ENCODE assay signal across 26 cellular contexts in the genomic region with DNA sequence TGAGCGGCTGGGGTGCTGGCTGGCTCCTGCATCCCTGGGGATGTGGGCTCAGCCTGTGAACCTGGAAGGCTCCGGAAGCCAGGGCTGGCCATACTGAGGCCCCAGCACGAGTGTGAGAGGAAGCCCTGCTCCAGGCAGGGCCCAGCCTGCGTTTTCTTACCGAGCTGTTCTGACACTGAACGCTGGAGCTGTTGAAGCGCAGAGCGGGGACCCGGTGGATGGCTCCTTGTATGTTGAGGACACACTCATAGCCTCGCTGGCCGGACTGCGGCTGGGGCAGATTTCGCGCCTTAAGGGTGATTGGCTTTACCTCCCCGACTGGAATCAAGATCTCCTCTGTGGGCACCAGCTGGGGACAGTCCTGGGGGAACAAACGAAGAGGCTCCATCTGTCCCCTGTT.
"Had no signal": no experiment of that assay in that cellular context is flagged by ENCODE, and none has a peak within 500 bp of the region (broad histone marks: within the 10 kb centered on the region; RNA-seq: fewer than 3 reads in every experiment).

No MANE protein-coding gene starts in this region.

- H3K9me3 Mint-ChIP-seq: activated B cell treated with CpG ODN at 0.5 μM for 24 hours; activated CD4-positive, alpha-beta T cell treated with anti-CD3 and anti-CD28 coated beads, Interleukin-2, amount 10 ng/mL, durations not matched to agents 24 days and 14 days; activated naive CD4-positive, alpha-beta T cell treated with anti-CD3 and anti-CD28 coated beads, Interleukin-2, amount 50 U/mL, for 24 hours; activated T-cell treated with anti-CD3 and anti-CD28 coated beads, Interleukin-2, amount 50 U/mL, for 24 hours; activated T-helper 1 cell treated with anti-CD3 and anti-CD28 coated beads, Interleukin-12 subunit alpha, Interleukin-12 subunit beta, Interleukin-2, Interleukin-4 antibody, amounts not matched to agents 30 ng/mL and 10 ng/mL and 1 ng/mL, durations not matched to agents 14 hours and 24 hours and 36 hours; T-helper 1 cell treated with Interleukin-12 subunit alpha and Interleukin-12 subunit beta and Interleukin-4 antibody, amounts not matched to agents 30 μg/mL and 1 μg/mL, for 36 hours had no signal

- ATAC-seq: activated CD8-positive, alpha-beta memory T cell treated with anti-CD3 and anti-CD28 coated beads, Interleukin-2, amount 10 ng/mL, durations not matched to agents 7 days and 5 days; SK-N-SH treated with all-trans-retinoic acid at 6 μM for 48 hours had no signal

- H3K9me3 ChIP-seq: Peyer's patch, SJSA1 had no signal

- H3K27ac Mint-ChIP-seq: activated B cell treated with CpG ODN at 0.5 μM for 24 hours; activated CD4-positive, alpha-beta T cell treated with anti-CD3 and anti-CD28 coated beads, Interleukin-2, amount 10 ng/mL, durations not matched to agents 24 days and 14 days; activated CD8-positive, alpha-beta memory T cell treated with anti-CD3 and anti-CD28 coated beads, Interleukin-2, amount 10 ng/mL, durations not matched to agents 7 days and 5 days; activated naive CD4-positive, alpha-beta T cell treated with anti-CD3 and anti-CD28 coated beads, Interleukin-2, amount 50 U/mL, for 24 hours; activated T-cell treated with anti-CD3 and anti-CD28 coated beads, Interleukin-2, amount 50 U/mL, for 24 hours; activated T-helper 1 cell treated with anti-CD3 and anti-CD28 coated beads, Interleukin-12 subunit alpha, Interleukin-12 subunit beta, Interleukin-2, Interleukin-4 antibody, amounts not matched to agents 30 ng/mL and 10 ng/mL and 1 ng/mL, durations not matched to agents 14 hours and 24 hours and 36 hours; T-helper 1 cell treated with Interleukin-12 subunit alpha and Interleukin-12 subunit beta and Interleukin-4 antibody, amounts not matched to agents 30 μg/mL and 1 μg/mL, for 36 hours had no signal

- H3K27ac ChIP-seq: Peyer's patch, SJSA1 had no signal

- H3K27me3 Mint-ChIP-seq: activated B cell treated with CpG ODN at 0.5 μM for 24 hours; activated CD4-positive, alpha-beta T cell treated with anti-CD3 and anti-CD28 coated beads, Interleukin-2, amount 10 ng/mL, durations not matched to agents 24 days and 14 days; activated CD8-positive, alpha-beta memory T cell treated with anti-CD3 and anti-CD28 coated beads, Interleukin-2, amount 10 ng/mL, durations not matched to agents 7 days and 5 days; activated naive CD4-positive, alpha-beta T cell treated with anti-CD3 and anti-CD28 coated beads, Interleukin-2, amount 50 U/mL, for 24 hours; activated T-cell treated with anti-CD3 and anti-CD28 coated beads, Interleukin-2, amount 50 U/mL, for 24 hours had no signal

- H3K4me3 Mint-ChIP-seq: activated B cell treated with CpG ODN at 0.5 μM for 24 hours; activated CD4-positive, alpha-beta T cell treated with anti-CD3 and anti-CD28 coated beads, Interleukin-2, amount 10 ng/mL, durations not matched to agents 24 days and 14 days; activated CD8-positive, alpha-beta memory T cell treated with anti-CD3 and anti-CD28 coated beads, Interleukin-2, amount 10 ng/mL, durations not matched to agents 7 days and 5 days; activated naive CD4-positive, alpha-beta T cell treated with anti-CD3 and anti-CD28 coated beads, Interleukin-2, amount 50 U/mL, for 24 hours; activated T-cell treated with anti-CD3 and anti-CD28 coated beads, Interleukin-2, amount 50 U/mL, for 24 hours; activated T-helper 1 cell treated with anti-CD3 and anti-CD28 coated beads, Interleukin-12 subunit alpha, Interleukin-12 subunit beta, Interleukin-2, Interleukin-4 antibody, amounts not matched to agents 30 ng/mL and 10 ng/mL and 1 ng/mL, durations not matched to agents 14 hours and 24 hours and 36 hours; T-helper 1 cell treated with Interleukin-12 subunit alpha and Interleukin-12 subunit beta and Interleukin-4 antibody, amounts not matched to agents 30 μg/mL and 1 μg/mL, for 36 hours had no signal

- H3K36me3 Mint-ChIP-seq: activated CD8-positive, alpha-beta memory T cell treated with anti-CD3 and anti-CD28 coated beads, Interleukin-2, amount 10 ng/mL, durations not matched to agents 7 days and 5 days; activated naive CD4-positive, alpha-beta T cell treated with anti-CD3 and anti-CD28 coated beads, Interleukin-2, amount 50 U/mL, for 24 hours had no signal

- DNase-seq: activated B cell treated with CpG ODN at 0.5 μM for 24 hours; activated CD4-positive, alpha-beta T cell treated with anti-CD3 and anti-CD28 coated beads for 1 hour; activated CD4-positive, alpha-beta T cell treated with anti-CD3 and anti-CD28 coated beads, Interleukin-2, amount 10 ng/mL, durations not matched to agents 24 days and 14 days; activated CD4-positive, alpha-beta T cell treated with anti-CD3 and anti-CD28 coated beads, Interleukin-2, amount 50 U/mL, for 48 hours; activated CD8-positive, alpha-beta memory T cell treated with anti-CD3 and anti-CD28 coated beads, Interleukin-2, amount 10 ng/mL, durations not matched to agents 7 days and 5 days; activated effector memory CD4-positive, alpha-beta T cell treated with Interleukin-2 at 50 U/mL for 16 hours; activated naive CD4-positive, alpha-beta T cell; activated T-cell treated with anti-CD3 and anti-CD28 coated beads, Interleukin-2, amount 50 U/mL, for 24 hours; aorta; IMR-90; Kasumi-1; KBM-7; NCI-H1105 treated with DMSO at 0.1 percent for 48 hours; NCI-H1436 treated with DMSO at 0.1 percent for 48 hours; NCI-H187 treated with DMSO at 0.1 percent for 48 hours; NCI-H2081 treated with DMSO at 0.1 percent for 48 hours; NCI-H2227 treated with DMSO at 0.1 percent for 48 hours; NCI-H446 treated with DMSO at 0.1 percent for 48 hours; NCI-H526 treated with DMSO at 0.1 percent for 48 hours; Peyer's patch; SHP77 had no signal

- H3K27me3 ChIP-seq: Peyer's patch, SJSA1 had no signal

- H3K4me3 ChIP-seq: Peyer's patch, SJSA1 had no signal
